ENCODE assay signal across 1 cellular context in the genomic region with DNA sequence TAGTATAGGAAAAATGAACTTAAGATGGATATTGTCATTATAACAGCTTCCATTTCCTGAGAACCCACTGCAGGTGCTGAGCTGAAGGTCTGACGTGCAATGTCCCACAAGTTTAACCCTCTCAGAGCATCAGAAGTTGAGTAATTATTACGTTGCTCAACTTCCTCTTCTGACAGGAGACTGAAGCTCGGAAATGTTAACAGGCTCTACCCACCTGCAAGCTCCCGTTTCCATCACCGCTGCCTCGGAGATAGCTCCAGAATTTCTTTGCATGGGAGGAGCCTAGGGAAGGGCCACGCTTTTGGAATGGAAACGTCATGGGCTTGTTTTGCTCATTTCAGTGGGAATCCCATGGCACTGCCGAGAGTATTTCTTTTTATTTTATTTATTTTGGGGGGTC.
TF ChIP-seq lines count a peak whose summit lies in the region.

No MANE protein-coding gene starts in this region.

TF ChIP-seq in HepG2, 621 proteins besides CTCF, POLR2A, EP300 and RAD21 (continued from another document and continues in another):
- TF ChIP-seq, protein P1, sequence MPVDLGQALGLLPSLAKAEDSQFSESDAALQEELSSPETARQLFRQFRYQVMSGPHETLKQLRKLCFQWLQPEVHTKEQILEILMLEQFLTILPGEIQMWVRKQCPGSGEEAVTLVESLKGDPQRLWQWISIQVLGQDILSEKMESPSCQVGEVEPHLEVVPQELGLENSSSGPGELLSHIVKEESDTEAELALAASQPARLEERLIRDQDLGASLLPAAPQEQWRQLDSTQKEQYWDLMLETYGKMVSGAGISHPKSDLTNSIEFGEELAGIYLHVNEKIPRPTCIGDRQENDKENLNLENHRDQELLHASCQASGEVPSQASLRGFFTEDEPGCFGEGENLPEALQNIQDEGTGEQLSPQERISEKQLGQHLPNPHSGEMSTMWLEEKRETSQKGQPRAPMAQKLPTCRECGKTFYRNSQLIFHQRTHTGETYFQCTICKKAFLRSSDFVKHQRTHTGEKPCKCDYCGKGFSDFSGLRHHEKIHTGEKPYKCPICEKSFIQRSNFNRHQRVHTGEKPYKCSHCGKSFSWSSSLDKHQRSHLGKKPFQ (CRISPR knock-in tag; IDR thresholded peaks at IDR 0.05; ENCODE audit: insufficient replicate concordance) = peak; percentile 42
- TF ChIP-seq ZC3H13 (CRISPR knock-in tag; IDR thresholded peaks at IDR 0.05) (no peak), ZNF607 (CRISPR knock-in tag; IDR thresholded peaks at IDR 0.05; ENCODE audit: borderline replicate concordance) (no peak), MIER3 (CRISPR knock-in tag; IDR thresholded peaks at IDR 0.05; ENCODE audit: borderline replicate concordance) (0 out of 2 replicates have a peak, but pooled peaks have one; percentile 23), GATAD2A (CRISPR knock-in tag; IDR thresholded peaks at IDR 0.05) (peak; percentile 58), ZNF10 (CRISPR knock-in tag; IDR thresholded peaks at IDR 0.05; ENCODE audit: borderline replicate concordance, low read depth) (no peak), ZNF652 (CRISPR knock-in tag; IDR thresholded peaks at IDR 0.05; ENCODE audit: borderline replicate concordance, low read depth) (peak; percentile 96), ZNF776 (CRISPR knock-in tag; IDR thresholded peaks at IDR 0.05) (no peak), FOSL1 (CRISPR knock-in tag; IDR thresholded peaks at IDR 0.05; ENCODE audit: borderline replicate concordance) (no peak), ZEB1 (IDR thresholded peaks at IDR 0.05; ENCODE audit: insufficient replicate concordance, low read depth) (peak; percentile 16), CENPT (CRISPR knock-in tag; IDR thresholded peaks at IDR 0.05; ENCODE audit: low read depth) (no peak), ZNF441 (CRISPR knock-in tag; IDR thresholded peaks at IDR 0.05; ENCODE audit: borderline replicate concordance) (no peak), ZNF20 (CRISPR knock-in tag; IDR thresholded peaks at IDR 0.05) (no peak), ZNF292 (CRISPR knock-in tag; IDR thresholded peaks at IDR 0.05; ENCODE audit: borderline replicate concordance, low read depth) (no peak), FOXA3 (CRISPR knock-in tag; IDR thresholded peaks at IDR 0.05) (peak; percentile 42; the same call in 1 of the 2 replicates), RAD51 (IDR thresholded peaks at IDR 0.05; ENCODE audit: borderline replicate concordance) (no peak), BRCA1 (CRISPR knock-in tag; IDR thresholded peaks at IDR 0.05) (no peak), ZNF230 (CRISPR knock-in tag; IDR thresholded peaks at IDR 0.05) (no peak)
- TF ChIP-seq, protein P2, sequence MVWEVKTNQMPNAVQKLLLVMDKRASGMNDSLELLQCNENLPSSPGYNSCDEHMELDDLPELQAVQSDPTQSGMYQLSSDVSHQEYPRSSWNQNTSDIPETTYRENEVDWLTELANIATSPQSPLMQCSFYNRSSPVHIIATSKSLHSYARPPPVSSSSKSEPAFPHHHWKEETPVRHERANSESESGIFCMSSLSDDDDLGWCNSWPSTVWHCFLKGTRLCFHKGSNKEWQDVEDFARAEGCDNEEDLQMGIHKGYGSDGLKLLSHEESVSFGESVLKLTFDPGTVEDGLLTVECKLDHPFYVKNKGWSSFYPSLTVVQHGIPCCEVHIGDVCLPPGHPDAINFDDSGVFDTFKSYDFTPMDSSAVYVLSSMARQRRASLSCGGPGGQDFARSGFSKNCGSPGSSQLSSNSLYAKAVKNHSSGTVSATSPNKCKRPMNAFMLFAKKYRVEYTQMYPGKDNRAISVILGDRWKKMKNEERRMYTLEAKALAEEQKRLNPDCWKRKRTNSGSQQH (CRISPR knock-in tag; IDR thresholded peaks at IDR 0.05; ENCODE audit: low read depth) = no peak
- TF ChIP-seq, protein P3, sequence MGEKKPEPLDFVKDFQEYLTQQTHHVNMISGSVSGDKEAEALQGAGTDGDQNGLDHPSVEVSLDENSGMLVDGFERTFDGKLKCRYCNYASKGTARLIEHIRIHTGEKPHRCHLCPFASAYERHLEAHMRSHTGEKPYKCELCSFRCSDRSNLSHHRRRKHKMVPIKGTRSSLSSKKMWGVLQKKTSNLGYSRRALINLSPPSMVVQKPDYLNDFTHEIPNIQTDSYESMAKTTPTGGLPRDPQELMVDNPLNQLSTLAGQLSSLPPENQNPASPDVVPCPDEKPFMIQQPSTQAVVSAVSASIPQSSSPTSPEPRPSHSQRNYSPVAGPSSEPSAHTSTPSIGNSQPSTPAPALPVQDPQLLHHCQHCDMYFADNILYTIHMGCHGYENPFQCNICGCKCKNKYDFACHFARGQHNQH (CRISPR knock-in tag; IDR thresholded peaks at IDR 0.05) = no peak
- TF ChIP-seq, protein P4, sequence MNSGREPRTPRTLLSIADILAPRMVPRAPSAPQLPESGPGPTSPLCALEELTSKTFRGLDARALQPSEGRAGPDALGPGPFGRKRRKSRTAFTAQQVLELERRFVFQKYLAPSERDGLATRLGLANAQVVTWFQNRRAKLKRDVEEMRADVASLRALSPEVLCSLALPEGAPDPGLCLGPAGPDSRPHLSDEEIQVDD (CRISPR knock-in tag; IDR thresholded peaks at IDR 0.05; ENCODE audit: borderline replicate concordance) = no peak
- TF ChIP-seq, protein P5, sequence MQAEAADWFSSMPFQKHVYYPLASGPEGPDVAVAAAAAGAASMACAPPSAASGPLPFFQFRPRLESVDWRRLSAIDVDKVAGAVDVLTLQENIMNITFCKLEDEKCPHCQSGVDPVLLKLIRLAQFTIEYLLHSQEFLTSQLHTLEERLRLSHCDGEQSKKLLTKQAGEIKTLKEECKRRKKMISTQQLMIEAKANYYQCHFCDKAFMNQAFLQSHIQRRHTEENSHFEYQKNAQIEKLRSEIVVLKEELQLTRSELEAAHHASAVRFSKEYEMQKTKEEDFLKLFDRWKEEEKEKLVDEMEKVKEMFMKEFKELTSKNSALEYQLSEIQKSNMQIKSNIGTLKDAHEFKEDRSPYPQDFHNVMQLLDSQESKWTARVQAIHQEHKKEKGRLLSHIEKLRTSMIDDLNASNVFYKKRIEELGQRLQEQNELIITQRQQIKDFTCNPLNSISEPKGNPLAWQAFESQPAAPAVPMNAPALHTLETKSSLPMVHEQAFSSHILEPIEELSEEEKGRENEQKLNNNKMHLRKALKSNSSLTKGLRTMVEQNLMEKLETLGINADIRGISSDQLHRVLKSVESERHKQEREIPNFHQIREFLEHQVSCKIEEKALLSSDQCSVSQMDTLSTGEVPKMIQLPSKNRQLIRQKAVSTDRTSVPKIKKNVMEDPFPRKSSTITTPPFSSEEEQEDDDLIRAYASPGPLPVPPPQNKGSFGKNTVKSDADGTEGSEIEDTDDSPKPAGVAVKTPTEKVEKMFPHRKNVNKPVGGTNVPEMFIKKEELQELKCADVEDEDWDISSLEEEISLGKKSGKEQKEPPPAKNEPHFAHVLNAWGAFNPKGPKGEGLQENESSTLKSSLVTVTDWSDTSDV (CRISPR knock-in tag; IDR thresholded peaks at IDR 0.05) = no peak
- TF ChIP-seq, protein P6, sequence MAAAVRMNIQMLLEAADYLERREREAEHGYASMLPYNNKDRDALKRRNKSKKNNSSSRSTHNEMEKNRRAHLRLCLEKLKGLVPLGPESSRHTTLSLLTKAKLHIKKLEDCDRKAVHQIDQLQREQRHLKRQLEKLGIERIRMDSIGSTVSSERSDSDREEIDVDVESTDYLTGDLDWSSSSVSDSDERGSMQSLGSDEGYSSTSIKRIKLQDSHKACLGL (CRISPR knock-in tag; IDR thresholded peaks at IDR 0.05) = no peak
- TF ChIP-seq, protein P7, sequence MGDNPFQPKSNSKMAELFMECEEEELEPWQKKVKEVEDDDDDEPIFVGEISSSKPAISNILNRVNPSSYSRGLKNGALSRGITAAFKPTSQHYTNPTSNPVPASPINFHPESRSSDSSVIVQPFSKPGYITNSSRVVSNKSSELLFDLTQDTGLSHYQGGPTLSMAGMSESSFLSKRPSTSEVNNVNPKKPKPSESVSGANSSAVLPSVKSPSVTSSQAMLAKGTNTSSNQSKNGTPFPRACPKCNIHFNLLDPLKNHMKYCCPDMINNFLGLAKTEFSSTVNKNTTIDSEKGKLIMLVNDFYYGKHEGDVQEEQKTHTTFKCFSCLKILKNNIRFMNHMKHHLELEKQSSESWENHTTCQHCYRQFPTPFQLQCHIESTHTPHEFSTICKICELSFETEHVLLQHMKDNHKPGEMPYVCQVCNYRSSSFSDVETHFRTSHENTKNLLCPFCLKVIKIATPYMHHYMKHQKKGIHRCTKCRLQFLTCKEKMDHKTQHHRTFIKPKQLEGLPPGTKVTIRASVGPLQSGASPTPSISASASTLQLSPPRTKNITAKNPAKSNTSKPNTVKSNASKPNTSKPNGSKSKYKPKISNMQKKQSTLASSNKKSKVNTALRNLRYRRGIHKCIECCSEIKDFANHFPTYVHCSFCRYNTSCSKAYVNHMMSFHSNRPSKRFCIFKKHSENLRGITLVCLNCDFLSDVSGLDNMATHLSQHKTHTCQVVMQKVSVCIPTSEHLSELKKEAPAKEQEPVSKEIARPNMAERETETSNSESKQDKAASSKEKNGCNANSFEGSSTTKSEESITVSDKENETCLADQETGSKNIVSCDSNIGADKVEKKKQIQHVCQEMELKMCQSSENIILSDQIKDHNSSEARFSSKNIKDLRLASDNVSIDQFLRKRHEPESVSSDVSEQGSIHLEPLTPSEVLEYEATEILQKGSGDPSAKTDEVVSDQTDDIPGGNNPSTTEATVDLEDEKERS (CRISPR knock-in tag; IDR thresholded peaks at IDR 0.05) = no peak
- TF ChIP-seq, protein P8, sequence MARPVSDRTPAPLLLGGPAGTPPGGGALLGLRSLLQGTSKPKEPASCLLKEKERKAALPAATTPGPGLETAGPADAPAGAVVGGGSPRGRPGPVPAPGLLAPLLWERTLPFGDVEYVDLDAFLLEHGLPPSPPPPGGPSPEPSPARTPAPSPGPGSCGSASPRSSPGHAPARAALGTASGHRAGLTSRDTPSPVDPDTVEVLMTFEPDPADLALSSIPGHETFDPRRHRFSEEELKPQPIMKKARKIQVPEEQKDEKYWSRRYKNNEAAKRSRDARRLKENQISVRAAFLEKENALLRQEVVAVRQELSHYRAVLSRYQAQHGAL (CRISPR knock-in tag; IDR thresholded peaks at IDR 0.05; ENCODE audit: not compliant biosample characterization) = no peak
- TF ChIP-seq, protein P9, sequence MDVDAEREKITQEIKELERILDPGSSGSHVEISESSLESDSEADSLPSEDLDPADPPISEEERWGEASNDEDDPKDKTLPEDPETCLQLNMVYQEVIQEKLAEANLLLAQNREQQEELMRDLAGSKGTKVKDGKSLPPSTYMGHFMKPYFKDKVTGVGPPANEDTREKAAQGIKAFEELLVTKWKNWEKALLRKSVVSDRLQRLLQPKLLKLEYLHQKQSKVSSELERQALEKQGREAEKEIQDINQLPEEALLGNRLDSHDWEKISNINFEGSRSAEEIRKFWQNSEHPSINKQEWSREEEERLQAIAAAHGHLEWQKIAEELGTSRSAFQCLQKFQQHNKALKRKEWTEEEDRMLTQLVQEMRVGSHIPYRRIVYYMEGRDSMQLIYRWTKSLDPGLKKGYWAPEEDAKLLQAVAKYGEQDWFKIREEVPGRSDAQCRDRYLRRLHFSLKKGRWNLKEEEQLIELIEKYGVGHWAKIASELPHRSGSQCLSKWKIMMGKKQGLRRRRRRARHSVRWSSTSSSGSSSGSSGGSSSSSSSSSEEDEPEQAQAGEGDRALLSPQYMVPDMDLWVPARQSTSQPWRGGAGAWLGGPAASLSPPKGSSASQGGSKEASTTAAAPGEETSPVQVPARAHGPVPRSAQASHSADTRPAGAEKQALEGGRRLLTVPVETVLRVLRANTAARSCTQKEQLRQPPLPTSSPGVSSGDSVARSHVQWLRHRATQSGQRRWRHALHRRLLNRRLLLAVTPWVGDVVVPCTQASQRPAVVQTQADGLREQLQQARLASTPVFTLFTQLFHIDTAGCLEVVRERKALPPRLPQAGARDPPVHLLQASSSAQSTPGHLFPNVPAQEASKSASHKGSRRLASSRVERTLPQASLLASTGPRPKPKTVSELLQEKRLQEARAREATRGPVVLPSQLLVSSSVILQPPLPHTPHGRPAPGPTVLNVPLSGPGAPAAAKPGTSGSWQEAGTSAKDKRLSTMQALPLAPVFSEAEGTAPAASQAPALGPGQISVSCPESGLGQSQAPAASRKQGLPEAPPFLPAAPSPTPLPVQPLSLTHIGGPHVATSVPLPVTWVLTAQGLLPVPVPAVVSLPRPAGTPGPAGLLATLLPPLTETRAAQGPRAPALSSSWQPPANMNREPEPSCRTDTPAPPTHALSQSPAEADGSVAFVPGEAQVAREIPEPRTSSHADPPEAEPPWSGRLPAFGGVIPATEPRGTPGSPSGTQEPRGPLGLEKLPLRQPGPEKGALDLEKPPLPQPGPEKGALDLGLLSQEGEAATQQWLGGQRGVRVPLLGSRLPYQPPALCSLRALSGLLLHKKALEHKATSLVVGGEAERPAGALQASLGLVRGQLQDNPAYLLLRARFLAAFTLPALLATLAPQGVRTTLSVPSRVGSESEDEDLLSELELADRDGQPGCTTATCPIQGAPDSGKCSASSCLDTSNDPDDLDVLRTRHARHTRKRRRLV (CRISPR knock-in tag; IDR thresholded peaks at IDR 0.05) = no peak
- TF ChIP-seq, protein P10, sequence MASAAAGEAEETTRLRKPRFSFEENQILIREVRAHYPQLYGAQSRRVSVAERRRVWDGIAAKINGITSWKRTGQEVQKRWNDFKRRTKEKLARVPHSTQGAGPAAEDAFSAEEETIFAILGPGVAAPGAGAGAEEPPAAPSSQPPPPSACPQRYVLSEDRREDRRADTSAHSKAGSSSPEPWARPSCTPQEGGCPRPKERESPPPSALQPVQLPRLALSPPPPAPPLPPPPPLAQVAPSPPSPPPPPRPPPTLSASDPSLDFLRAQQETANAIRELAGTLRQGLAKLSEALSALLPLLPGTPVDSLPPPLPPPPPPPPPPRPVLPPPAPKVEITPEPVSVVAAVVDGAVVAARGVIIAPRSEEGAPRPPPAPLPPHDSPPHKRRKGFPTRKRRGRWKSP (CRISPR knock-in tag; IDR thresholded peaks at IDR 0.05) = no peak
- TF ChIP-seq, protein P11, sequence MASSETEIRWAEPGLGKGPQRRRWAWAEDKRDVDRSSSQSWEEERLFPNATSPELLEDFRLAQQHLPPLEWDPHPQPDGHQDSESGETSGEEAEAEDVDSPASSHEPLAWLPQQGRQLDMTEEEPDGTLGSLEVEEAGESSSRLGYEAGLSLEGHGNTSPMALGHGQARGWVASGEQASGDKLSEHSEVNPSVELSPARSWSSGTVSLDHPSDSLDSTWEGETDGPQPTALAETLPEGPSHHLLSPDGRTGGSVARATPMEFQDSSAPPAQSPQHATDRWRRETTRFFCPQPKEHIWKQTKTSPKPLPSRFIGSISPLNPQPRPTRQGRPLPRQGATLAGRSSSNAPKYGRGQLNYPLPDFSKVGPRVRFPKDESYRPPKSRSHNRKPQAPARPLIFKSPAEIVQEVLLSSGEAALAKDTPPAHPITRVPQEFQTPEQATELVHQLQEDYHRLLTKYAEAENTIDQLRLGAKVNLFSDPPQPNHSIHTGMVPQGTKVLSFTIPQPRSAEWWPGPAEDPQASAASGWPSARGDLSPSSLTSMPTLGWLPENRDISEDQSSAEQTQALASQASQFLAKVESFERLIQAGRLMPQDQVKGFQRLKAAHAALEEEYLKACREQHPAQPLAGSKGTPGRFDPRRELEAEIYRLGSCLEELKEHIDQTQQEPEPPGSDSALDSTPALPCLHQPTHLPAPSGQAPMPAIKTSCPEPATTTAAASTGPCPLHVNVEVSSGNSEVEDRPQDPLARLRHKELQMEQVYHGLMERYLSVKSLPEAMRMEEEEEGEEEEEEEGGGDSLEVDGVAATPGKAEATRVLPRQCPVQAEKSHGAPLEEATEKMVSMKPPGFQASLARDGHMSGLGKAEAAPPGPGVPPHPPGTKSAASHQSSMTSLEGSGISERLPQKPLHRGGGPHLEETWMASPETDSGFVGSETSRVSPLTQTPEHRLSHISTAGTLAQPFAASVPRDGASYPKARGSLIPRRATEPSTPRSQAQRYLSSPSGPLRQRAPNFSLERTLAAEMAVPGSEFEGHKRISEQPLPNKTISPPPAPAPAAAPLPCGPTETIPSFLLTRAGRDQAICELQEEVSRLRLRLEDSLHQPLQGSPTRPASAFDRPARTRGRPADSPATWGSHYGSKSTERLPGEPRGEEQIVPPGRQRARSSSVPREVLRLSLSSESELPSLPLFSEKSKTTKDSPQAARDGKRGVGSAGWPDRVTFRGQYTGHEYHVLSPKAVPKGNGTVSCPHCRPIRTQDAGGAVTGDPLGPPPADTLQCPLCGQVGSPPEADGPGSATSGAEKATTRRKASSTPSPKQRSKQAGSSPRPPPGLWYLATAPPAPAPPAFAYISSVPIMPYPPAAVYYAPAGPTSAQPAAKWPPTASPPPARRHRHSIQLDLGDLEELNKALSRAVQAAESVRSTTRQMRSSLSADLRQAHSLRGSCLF (CRISPR knock-in tag; IDR thresholded peaks at IDR 0.05; ENCODE audit: borderline replicate concordance) = no peak
